In genomic region chr3:184981071-184981470, GRCh38 we compare ENCODE assay signal across 14 cellular contexts.
DNase-seq lines count a peak whose midpoint lies in the region; TF ChIP-seq lines count a peak whose summit lies in the region.
"Had no signal": no experiment of that assay in that cellular context is flagged by ENCODE, and none has a peak within 500 bp of the region (broad histone marks: within the 10 kb centered on the region; RNA-seq: fewer than 3 reads in every experiment).

No MANE protein-coding gene starts in this region.

- H3K4me1 ChIP-seq in colonic mucosa, result peaks cover 3% of the 10 kb centered on the region
- H3K4me1 ChIP-seq in transverse colon, result peaks cover 0 to 9% (median 2%) of the 10 kb centered on the region in 4 donors

- in situ Hi-C loops in transverse colon (cut with MboI; ENCODE audit: low pct_ligation_motif_present in 1 of 4, low pct_unique_long_range_greater_than_20kb in 1 of 4, low sequenced_read_pairs in 3 of 4), result no loop called here

- intact Hi-C loops in colonic mucosa (cut with DNase I), result no loop called here
- intact Hi-C loops in transverse colon (cut with DNase I; ENCODE audit: low total_unique reads), result no loop called here

- TF ChIP-seq EP300 in transverse colon (IDR thresholded peaks at IDR 0.05; ENCODE audit: low read depth), result no peak

- WGBS in transverse colon (ENCODE audit: low coverage in 1 of 2), 2 donors, result 67% methylated on average over 3 of the region's 3 CpGs; no CpG with 5 or more reads in 1 of the 2 donors

- H3K9me3 ChIP-seq in colonic mucosa (no peaks in the 10 kb centered on the region), transverse colon (no peaks in the 10 kb centered on the region)

- no peaks in the 10 kb centered on the region for H3K36me3 ChIP-seq in colonic mucosa
- H3K36me3 ChIP-seq in transverse colon, result peaks cover 0 to 28% (median 2%) of the 10 kb centered on the region in 4 donors

- TF ChIP-seq CTCF in colonic mucosa (IDR thresholded peaks at IDR 0.05), result no peak
- no peak for TF ChIP-seq CTCF in transverse colon (IDR thresholded peaks at IDR 0.05)

- H3K9ac ChIP-seq in colonic mucosa (ENCODE audit: low read depth in 2 of 2, low read length in 2 of 2), result no peak overlapping the region

- no peak overlapping the region for H3K27ac ChIP-seq in colonic mucosa
- H3K27ac ChIP-seq in transverse colon, result no peak overlapping the region

- H3K4me3 ChIP-seq in colonic mucosa (no peak overlapping the region), transverse colon (no peak overlapping the region)
- H3K4me3 ChIP-seq: K562 had no signal

- no peak for TF ChIP-seq POLR2A in transverse colon (IDR thresholded peaks at IDR 0.05)

- H3K27me3 ChIP-seq in colonic mucosa (no peaks in the 10 kb centered on the region), transverse colon (no peaks in the 10 kb centered on the region)

- DNase-seq in HT-29 (ENCODE audit: low spot score) (peak; percentile 28), colonic mucosa (peak; percentile 56), mucosa of gallbladder (ENCODE audit: low spot score) (peak; percentile 71), transverse colon (peak; percentile 51), iPS-NIHi11 (ENCODE audit: low spot score) (no peak), NCI-H1930 (lab: John Stamatoyannopoulos, UW) (no peak), CD1c-positive myeloid dendritic cell (ENCODE audit: extremely low spot score) (no peak)
- DNase-seq: DMS 273 treated with DMSO at 0.1 percent for 48 hours, EL, HCEC 1CT, NCI-H1092, NCI-H1694 treated with DMSO at 0.1 percent for 48 hours, SHP77 had no signal

Comparison
In these comparisons a context has a peak if more than half of its experiments do, and no peak if none do; other contexts are left out.
1. DNase-seq: peak in HT-29 (single experiment), colonic mucosa (single experiment), mucosa of gallbladder (single experiment) and transverse colon (single experiment); none in iPS-NIHi11 (single experiment), NCI-H1930 (0 of 2) and CD1c-positive myeloid dendritic cell (single experiment).